17 cellular contexts compared by ENCODE assay signal in genomic region chr6:34381086-34381485, GRCh38. TPM values are rescaled to one million over a fixed set of nuclear protein-coding genes. Genes with fewer than 3 reads are reported as not detected.
DNase-seq lines count a peak whose midpoint lies in the region; ATAC-seq and TF ChIP-seq lines count a peak whose summit lies in the region.
"Had no signal": no experiment of that assay in that cellular context is flagged by ENCODE, and none has a peak within 500 bp of the region (broad histone marks: within the 10 kb centered on the region; RNA-seq: fewer than 3 reads in every experiment).

No MANE protein-coding gene starts in this region.

- H3K36me3 ChIP-seq in GM23248 (ENCODE audit: low read depth) (no peaks in the 10 kb centered on the region), mesenchymal stem cell (ENCODE audit: control insufficient read depth in 1 of 2, insufficient read depth in 2 of 2, low read depth in 1 of 2, low read length in 2 of 2) (no peaks in the 10 kb centered on the region), neural progenitor cell (no peaks in the 10 kb centered on the region)

- peaks cover 2% of the 10 kb centered on the region for H3K36me3 Mint-ChIP-seq in neural progenitor cell

- peaks cover 18% of the 10 kb centered on the region for H3K79me1 ChIP-seq in mesenchymal stem cell (replicated peaks; ENCODE audit: low read length, poor library complexity, severe bottlenecking)

- H3K9me2 ChIP-seq in GM23248 (ENCODE audit: insufficient read depth) = no peaks in the 10 kb centered on the region

- no peak overlapping the region for H3K4me3 ChIP-seq in GM23248
- H3K4me3 ChIP-seq in cardiac fibroblast (replicated peaks in 1 of 2; ENCODE audit: low read depth in 2 of 2, low read length in 2 of 2) = no peak overlapping the region
- no peak overlapping the region for H3K4me3 ChIP-seq in mesenchymal stem cell (ENCODE audit: insufficient read depth in 1 of 2, low read depth in 1 of 2, low read length in 2 of 2)
- H3K4me3 ChIP-seq in neural progenitor cell = no peak overlapping the region

- H3K4me2 ChIP-seq in GM23248 (ENCODE audit: unreplicated experiment) (no peak overlapping the region), mesenchymal stem cell (ENCODE audit: low read length, poor library complexity, severe bottlenecking) (no peak overlapping the region), neural progenitor cell (no peak overlapping the region)

- H3K18ac ChIP-seq in mesenchymal stem cell (ENCODE audit: low read depth in 1 of 2, low read length in 2 of 2) = no peak overlapping the region

- H3K23ac ChIP-seq in mesenchymal stem cell (ENCODE audit: low read length in 2 of 2) = no peak overlapping the region

- H2BK120ac ChIP-seq in mesenchymal stem cell (ENCODE audit: low read depth, low read length) = no peak overlapping the region

- no peaks in the 10 kb centered on the region for H3K27me3 ChIP-seq in GM23248 (replicated peaks; ENCODE audit: insufficient read depth)
- H3K27me3 ChIP-seq in mesenchymal stem cell (ENCODE audit: control insufficient read depth in 1 of 2, insufficient read depth in 1 of 2, low read length in 2 of 2) = no peaks in the 10 kb centered on the region
- H3K27me3 ChIP-seq in neural progenitor cell = no peaks in the 10 kb centered on the region

- H4K20me1 ChIP-seq in GM23248 (ENCODE audit: insufficient read depth) (peaks cover 5% of the 10 kb centered on the region; the same call in 1 of the 2 replicates), neural progenitor cell (ENCODE audit: low read depth) (peaks cover 56% of the 10 kb centered on the region)

- H3K4me1 ChIP-seq in GM23248 (ENCODE audit: insufficient read depth) (peaks cover 19% of the 10 kb centered on the region), mesenchymal stem cell (ENCODE audit: control insufficient read depth, insufficient read depth, low read depth, low read length) (peaks cover 10% of the 10 kb centered on the region), neural progenitor cell (peaks cover 15% of the 10 kb centered on the region)

- H3K9ac ChIP-seq in GM23248 = no peak overlapping the region
- H3K9ac ChIP-seq in mesenchymal stem cell (ENCODE audit: low read length) = peak overlapping the region; percentile 49
- no peak overlapping the region for H3K9ac ChIP-seq in neural progenitor cell

- DNase-seq in GM23248 = peak; percentile 63
- peak; percentile 15 for DNase-seq in M059J (ENCODE audit: low read depth)
- DNase-seq in cardiac fibroblast (ENCODE audit: low read depth in 2 of 2) = peak; percentile 43 to 58
- no peak for DNase-seq in mesenchymal stem cell
- no peak for DNase-seq in neural progenitor cell (ENCODE audit: low spot score)
- DNase-seq in NCI-H2171 (lab: John Stamatoyannopoulos, UW) = no peak
- DNase-seq: CD4-positive, alpha-beta memory T cell; DND-41; H9; NCI-H1105; NCI-H187; NCI-H774; SHP77 had no signal

- peaks cover 15% of the 10 kb centered on the region for H3K4me1 Mint-ChIP-seq in neural progenitor cell

- H2BK5ac ChIP-seq in mesenchymal stem cell (ENCODE audit: low read depth, low read length, poor library complexity, severe bottlenecking) = no peak overlapping the region

- H4K8ac ChIP-seq in mesenchymal stem cell (ENCODE audit: low read length) = no peak overlapping the region

- no peak overlapping the region for H4K91ac ChIP-seq in mesenchymal stem cell (ENCODE audit: low read length)

- in situ Hi-C loops in GM23248 (cut with MboI) = loop anchor here (10.0 kb wide), 1 partner anchor 126 kb away; no protein-coding TSS in a partner anchor

- no peak overlapping the region for H3K4me3 Mint-ChIP-seq in neural progenitor cell
- H3K4me3 Mint-ChIP-seq: B cell; CD4-positive, alpha-beta memory T cell; H9 had no signal

- H3K27ac ChIP-seq in GM23248 = no peak overlapping the region
- no peak overlapping the region for H3K27ac ChIP-seq in mesenchymal stem cell (ENCODE audit: low read length, poor library complexity, severe bottlenecking)
- no peak overlapping the region for H3K27ac ChIP-seq in neural progenitor cell

- H3K14ac ChIP-seq in mesenchymal stem cell (ENCODE audit: low read length in 2 of 2) = no peak overlapping the region

- H2AFZ ChIP-seq in GM23248 (no peak overlapping the region), mesenchymal stem cell (ENCODE audit: low read depth, low read length) (no peak overlapping the region), neural progenitor cell (replicated peaks) (no peak overlapping the region)

- 79 to 83% methylated on average over 5 of the region's 5 CpGs for WGBS in GM23248 (ENCODE audit: low coverage in 1 of 2, low lambda C conversion rate in 2 of 2, missing lambda C conversion rate in 2 of 2), 2 experiments
- 95% methylated on average over 5 of the region's 5 CpGs for WGBS in mesenchymal stem cell

- TF ChIP-seq CTCF in cardiac fibroblast (IDR thresholded peaks at IDR 0.05; ENCODE audit: low read depth, low read length) = no peak
- TF ChIP-seq CTCF in neural progenitor cell (IDR thresholded peaks at IDR 0.05) = no peak

- peaks cover 100% of the 10 kb centered on the region for H3K79me2 ChIP-seq in GM23248 (ENCODE audit: insufficient read depth)
- peaks cover 98% of the 10 kb centered on the region for H3K79me2 ChIP-seq in neural progenitor cell (ENCODE audit: low read depth)

- no peaks in the 10 kb centered on the region for H3K9me3 Mint-ChIP-seq in neural progenitor cell
- H3K9me3 Mint-ChIP-seq: H9 had no signal

- H2BK15ac ChIP-seq in mesenchymal stem cell (ENCODE audit: low read depth, poor library complexity, severe bottlenecking) = no peak overlapping the region

- H3K4ac ChIP-seq in mesenchymal stem cell (ENCODE audit: low read depth in 1 of 2, low read length in 2 of 2) = no peak overlapping the region

- H3F3A ChIP-seq in GM23248 (ENCODE audit: insufficient read depth) (peaks cover 34% of the 10 kb centered on the region), neural progenitor cell (ENCODE audit: low read depth) (peaks cover 23% of the 10 kb centered on the region)

- H2AK5ac ChIP-seq in mesenchymal stem cell (ENCODE audit: low read length, severe bottlenecking) = no peak overlapping the region

- H3K9me3 ChIP-seq in GM23248 (ENCODE audit: low read depth) = no peaks in the 10 kb centered on the region
- H3K9me3 ChIP-seq in mesenchymal stem cell (ENCODE audit: control insufficient read depth, low read length) = no peaks in the 10 kb centered on the region
- H3K9me3 ChIP-seq in neural progenitor cell (ENCODE audit: low read depth) = no peaks in the 10 kb centered on the region

- H3K27ac Mint-ChIP-seq in neural progenitor cell = no peak overlapping the region
- H3K27ac Mint-ChIP-seq: B cell had no signal

- ATAC-seq in GM21360 (IDR thresholded peaks at IDR 0.05; ENCODE audit: unreplicated experiment) (no peak), GM18868 (IDR thresholded peaks at IDR 0.05; ENCODE audit: unreplicated experiment) (no peak)
- ATAC-seq: Panc1 had no signal

- no peak overlapping the region for H2BK12ac ChIP-seq in mesenchymal stem cell (ENCODE audit: low read length in 2 of 2)

- H3K27me3 Mint-ChIP-seq in neural progenitor cell (ENCODE audit: insufficient read depth, low read depth) = peaks cover 2% of the 10 kb centered on the region
- H3K27me3 Mint-ChIP-seq: B cell; CD4-positive, alpha-beta memory T cell had no signal

RNA-seq across cellular contexts. Expression of gene NUDT3, which starts 11.4 kb away (rescaled TPM):
- 11.5 and 13.8 TPM in 2 replicates for total RNA-seq in GM23248 (2014; rRNA removed; shearing (Covaris generic))
- polyA plus RNA-seq in GM23248 (2016; fragmentation: Nextera tagmentation; extraction: Ambion mirVana) = 8.1 and 8.9 TPM in 2 replicates
- 11.8 and 18.3 TPM in 2 replicates for total RNA-seq in M059J (2014; rRNA removed; shearing (Covaris generic))
- 20.5 TPM for polyA plus RNA-seq in mesenchymal stem cell (2013, experiment 1 of 2)
- 20.3 TPM for polyA plus RNA-seq in mesenchymal stem cell (2013, experiment 2 of 2)
- 26.4 and 35.7 TPM in 2 replicates for total RNA-seq in neural progenitor cell (ENCODE audit: low replicate concordance)

RNA-seq across cellular contexts. Expression of gene RPS10, which starts 44.8 kb away (rescaled TPM):
- total RNA-seq in GM23248 (2014; rRNA removed; shearing (Covaris generic)) = 1,857 and 2,539 TPM in 2 replicates
- polyA plus RNA-seq in GM23248 (2016; fragmentation: Nextera tagmentation; extraction: Ambion mirVana) = 573 and 596 TPM in 2 replicates
- total RNA-seq in M059J (2014; rRNA removed; shearing (Covaris generic)) = 3,564 and 4,124 TPM in 2 replicates
- 1,582 TPM for polyA plus RNA-seq in mesenchymal stem cell (2013, experiment 1 of 2)
- 1,567 TPM for polyA plus RNA-seq in mesenchymal stem cell (2013, experiment 2 of 2)
- total RNA-seq in neural progenitor cell (ENCODE audit: low replicate concordance) = 4,003 and 4,850 TPM in 2 replicates

Comparison
In these comparisons a context has a peak if more than half of its experiments do, and no peak if none do; other contexts are left out.
1. DNase-seq: peak in GM23248 (single experiment), M059J (single experiment) and cardiac fibroblast (2 of 2); none in mesenchymal stem cell (single experiment), neural progenitor cell (single experiment) and NCI-H2171 (single experiment).